8 cellular contexts compared by ENCODE assay signal in genomic region chr2:7773362-7773973, GRCh38.
DNase-seq lines count a peak whose midpoint lies in the region; ATAC-seq and TF ChIP-seq lines count a peak whose summit lies in the region.

No MANE protein-coding gene starts in this region.

- peaks cover 0 to 12% (median 0%) of the 10 kb centered on the region in 3 donors for H3K4me1 ChIP-seq in esophagus squamous epithelium

- H3K9me3 Mint-ChIP-seq in naive thymus-derived CD8-positive, alpha-beta T cell, result no peaks in the 10 kb centered on the region
- H3K9me3 Mint-ChIP-seq in CD4-positive, alpha-beta T cell, result no peaks in the 10 kb centered on the region

- H3K4me3 Mint-ChIP-seq in naive thymus-derived CD8-positive, alpha-beta T cell, result peak overlapping the region in 1 of 10 donors; percentile 66
- no peak overlapping the region for H3K4me3 Mint-ChIP-seq in CD4-positive, alpha-beta T cell

- H3K27me3 Mint-ChIP-seq in naive thymus-derived CD8-positive, alpha-beta T cell, result no peaks in the 10 kb centered on the region
- no peaks in the 10 kb centered on the region for H3K27me3 Mint-ChIP-seq in CD4-positive, alpha-beta T cell

- H3K27ac Mint-ChIP-seq in naive thymus-derived CD8-positive, alpha-beta T cell, result peak overlapping the region in 2 of 10 donors; percentile 4
- H3K27ac Mint-ChIP-seq in CD4-positive, alpha-beta T cell, result no peak overlapping the region

- H3K27me3 ChIP-seq in esophagus squamous epithelium, result peaks cover 0 to 6% (median 0%) of the 10 kb centered on the region in 4 donors
- no peaks in the 10 kb centered on the region for H3K27me3 ChIP-seq in CD4-positive, alpha-beta T cell (ENCODE audit: control insufficient read depth, insufficient read depth, low read length)

- no peaks in the 10 kb centered on the region for H3K9me3 ChIP-seq in esophagus squamous epithelium
- H3K9me3 ChIP-seq in CD4-positive, alpha-beta T cell (ENCODE audit: control insufficient read depth, low read length), result no peaks in the 10 kb centered on the region

- intact Hi-C loops in left cardiac atrium (cut with DNase I), result no loop called here
- intact Hi-C loops in esophagus squamous epithelium (cut with DNase I), result no loop called here
- intact Hi-C loops in CD4-positive, alpha-beta T cell (cut with DNase I, micrococcal nuclease), result no loop called here

- no peak for TF ChIP-seq CTCF in esophagus squamous epithelium (IDR thresholded peaks at IDR 0.05)
- TF ChIP-seq CTCF in CD4-positive, alpha-beta T cell (IDR thresholded peaks at IDR 0.05), result no peak

- H3K27ac ChIP-seq in esophagus squamous epithelium, result no peak overlapping the region
- H3K27ac ChIP-seq in CD4-positive, alpha-beta T cell (ENCODE audit: low read depth, low read length), result no peak overlapping the region

- no peak overlapping the region for H3K4me3 ChIP-seq in esophagus squamous epithelium

- H3K4me1 Mint-ChIP-seq in naive thymus-derived CD8-positive, alpha-beta T cell, result peaks cover 3 to 12% (median 9%) of the 10 kb centered on the region in 4 donors
- H3K4me1 Mint-ChIP-seq in CD4-positive, alpha-beta T cell (ENCODE audit: low read depth), result peaks cover 6% of the 10 kb centered on the region

- 26 to 41% methylated on average over 9 of the region's 10 CpGs for WGBS in esophagus squamous epithelium, 2 donors

- DNase-seq in NOMO-1 treated with dmso at 0.1 percent for 144 hours (lab: John Stamatoyannopoulos, UW; ENCODE audit: unreplicated experiment) (peak; percentile 85), left cardiac atrium (no peak), esophagus squamous epithelium (lab: John Stamatoyannopoulos, UW) (no peak), NCI-H748 treated with DMSO at 0.1 percent for 48 hours (lab: John Stamatoyannopoulos, UW) (no peak)
- no peak for DNase-seq in naive thymus-derived CD8-positive, alpha-beta T cell
- no peak for DNase-seq in CD4-positive, alpha-beta T cell

- H3K36me3 Mint-ChIP-seq in naive thymus-derived CD8-positive, alpha-beta T cell, result no peaks in the 10 kb centered on the region
- H3K36me3 Mint-ChIP-seq in CD4-positive, alpha-beta T cell (ENCODE audit: low read depth), result no peaks in the 10 kb centered on the region

- POLR2A ChIA-PET in naive thymus-derived CD8-positive, alpha-beta T cell (lab: Charles Lee), result interaction anchor here (0.6 kb wide), 1 partner anchor 9 kb away, joined by 3 read pairs; no protein-coding TSS in a partner anchor
- POLR2A ChIA-PET in CD4-positive, alpha-beta T cell (lab: Charles Lee), result no interaction called here

- ATAC-seq in GM18907 (IDR thresholded peaks at IDR 0.05; ENCODE audit: unreplicated experiment) (peak; percentile 82), HG02642 (IDR thresholded peaks at IDR 0.05; ENCODE audit: poor library complexity, unreplicated experiment) (peak; percentile 71), left cardiac atrium (peak; percentile 19 to 64)
- ATAC-seq in naive thymus-derived CD8-positive, alpha-beta T cell, result no peak
- no peak for ATAC-seq in CD4-positive, alpha-beta T cell (ENCODE audit: poor library complexity)

- no peaks in the 10 kb centered on the region for H3K36me3 ChIP-seq in esophagus squamous epithelium

- CTCF ChIA-PET in CD4-positive, alpha-beta T cell (lab: Charles Lee), result interaction anchor here (0.7 kb wide), 1 partner anchor 31 kb away, joined by 3 read pairs; no protein-coding TSS in a partner anchor

- no peak for TF ChIP-seq POLR2A in esophagus squamous epithelium (IDR thresholded peaks at IDR 0.05)

Comparison
In these comparisons a context has a peak if more than half of its experiments do, and no peak if none do; other contexts are left out.
1. ATAC-seq: peak in GM18907 (single experiment), HG02642 (single experiment) and left cardiac atrium (2 of 2); none in naive thymus-derived CD8-positive, alpha-beta T cell (0 of 2) and CD4-positive, alpha-beta T cell (single experiment).